8 cellular contexts compared by ENCODE assay signal in the genomic region with DNA sequence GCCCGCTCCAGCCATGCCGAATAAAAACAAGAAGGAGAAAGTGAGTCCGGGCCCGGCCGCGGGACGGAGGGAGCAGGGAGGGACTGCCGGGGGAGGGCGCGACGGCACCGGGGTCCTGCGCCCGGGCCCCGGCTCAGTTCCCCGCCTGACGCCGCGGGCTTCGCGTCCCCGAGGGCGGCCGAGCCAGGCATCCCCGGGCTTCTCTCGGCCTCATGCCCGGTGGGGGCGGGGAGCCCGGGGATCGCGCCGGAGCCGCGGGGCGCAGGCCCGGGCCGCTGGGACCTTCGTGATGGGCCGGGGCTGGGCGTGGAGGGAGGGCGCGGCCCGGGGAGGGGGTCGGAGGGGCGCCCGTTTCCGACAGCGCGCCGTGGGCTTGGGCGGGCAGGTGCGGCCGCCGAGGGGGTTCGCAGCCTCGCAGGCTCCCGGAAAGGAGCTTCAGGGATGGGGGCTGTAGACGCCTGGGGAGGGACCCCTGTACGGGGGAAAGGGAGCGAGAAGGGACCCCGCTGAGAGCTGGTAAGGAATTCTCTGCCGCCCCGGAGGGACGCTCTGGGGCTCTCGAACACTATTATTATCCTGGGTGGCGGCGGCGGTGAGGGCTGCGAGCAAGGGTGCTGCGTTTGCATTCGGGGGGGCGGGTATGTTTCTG. TPM values are rescaled to one million over a fixed set of nuclear protein-coding genes. Genes with fewer than 3 reads are reported as not detected.
DNase-seq lines count a peak whose midpoint lies in the region; ATAC-seq, FAIRE-seq and TF ChIP-seq lines count a peak whose summit lies in the region.

No MANE protein-coding gene starts in this region.

- H3K9me3 ChIP-seq in SJCRH30 (replicated peaks): no peaks in the 10 kb centered on the region
- H3K9me3 ChIP-seq in astrocyte (ENCODE audit: insufficient read depth, low read depth, low read length): no peaks in the 10 kb centered on the region
- no peaks in the 10 kb centered on the region for H3K9me3 ChIP-seq in spleen

- peak overlapping the region; percentile 61 for H2AFZ ChIP-seq in astrocyte (ENCODE audit: low read depth, low read length)

- H3K27me3 ChIP-seq in SJCRH30 (no peaks in the 10 kb centered on the region), astrocyte (ENCODE audit: insufficient read depth, low read length) (peaks cover 3% of the 10 kb centered on the region), spleen (replicated peaks in 1 of 7) (no peaks in the 10 kb centered on the region)

- peak; percentile 23 for ATAC-seq in HG02884 (IDR thresholded peaks at IDR 0.05; ENCODE audit: unreplicated experiment)

- H4K20me1 ChIP-seq in astrocyte (ENCODE audit: insufficient read depth, low read length): peaks cover 9% of the 10 kb centered on the region

- H3K36me3 ChIP-seq in SJCRH30 (no peaks in the 10 kb centered on the region), astrocyte (ENCODE audit: insufficient read depth, low read length) (peaks cover 4% of the 10 kb centered on the region), spleen (peaks cover 0 to 35% (median 12%) of the 10 kb centered on the region in 6 donors)

- peaks cover 9% of the 10 kb centered on the region for H3K27me3 Mint-ChIP-seq in astrocyte (ENCODE audit: low read depth, unreplicated experiment)

- H3K27ac ChIP-seq in SJCRH30 (no peak overlapping the region), astrocyte (ENCODE audit: low read depth, low read length) (no peak overlapping the region), spleen (peak overlapping the region; percentile 32 to 99 (median 85))

- FAIRE-seq in astrocyte (lab: Jason Lieb, UNC): no peak

- H3K36me3 Mint-ChIP-seq in astrocyte (ENCODE audit: low read depth, unreplicated experiment): peaks cover 9% of the 10 kb centered on the region

- no peak for TF ChIP-seq POLR2A in spleen (IDR thresholded peaks at IDR 0.05)

- peak overlapping the region; percentile 83 for H3K27ac Mint-ChIP-seq in astrocyte (ENCODE audit: unreplicated experiment)

- H3K4me1 ChIP-seq in SJCRH30 (peaks cover 5% of the 10 kb centered on the region), astrocyte (ENCODE audit: insufficient read depth, low read length) (no peaks in the 10 kb centered on the region), spleen (peaks cover 9 to 40% (median 32%) of the 10 kb centered on the region in 6 donors)

- no peaks in the 10 kb centered on the region for H3K4me1 Mint-ChIP-seq in astrocyte (ENCODE audit: low read depth, unreplicated experiment)

- H3K4me3 ChIP-seq in SJCRH30 (peak overlapping the region; percentile 88), astrocyte (ENCODE audit: insufficient read depth, low read depth, low read length) (peak overlapping the region; percentile 70), spleen (peak overlapping the region; percentile 60 to 99 (median 74))

- 0 to 2% (median 1%) methylated on average over 31 to 72 of the region's 72 CpGs for WGBS in spleen, 5 donors

- no peak for TF ChIP-seq CTCF in astrocyte (IDR thresholded peaks at IDR 0.05; ENCODE audit: insufficient read depth, low read depth, low read length)
- TF ChIP-seq CTCF in spleen (IDR thresholded peaks at IDR 0.05 in 8 of 11, conservative IDR thresholded peaks at IDR 0.05 in 3 of 11): no peak

- H3K4me2 ChIP-seq in astrocyte (ENCODE audit: low read length): peak overlapping the region; percentile 96

- H3K9me3 Mint-ChIP-seq in astrocyte (ENCODE audit: unreplicated experiment): no peaks in the 10 kb centered on the region

- intact Hi-C loops in spleen (cut with DNase I; ENCODE audit: low total_unique reads): no loop called here

- peak overlapping the region; percentile 78 for H3K9ac ChIP-seq in astrocyte (ENCODE audit: low read length)

- DNase-seq in NCI-H1694 treated with DMSO at 0.1 percent for 48 hours (lab: John Stamatoyannopoulos, UW) (peak; percentile 9), NCI-H1694 (lab: John Stamatoyannopoulos, UW) (no peak), SJCRH30 (peak in 1 of 2 experiments; percentile 32), astrocyte (ENCODE audit: low read depth) (no peak), iPS-NIHi11 (ENCODE audit: low spot score) (peak; percentile 84), spleen (peak; percentile 90), NCI-H446 treated with DMSO at 0.1 percent for 48 hours (lab: John Stamatoyannopoulos, UW) (no peak)

- peak overlapping the region; percentile 95 for H3K4me3 Mint-ChIP-seq in astrocyte (ENCODE audit: unreplicated experiment)

- H3K79me2 ChIP-seq in astrocyte (ENCODE audit: insufficient read depth, low read length): no peaks in the 10 kb centered on the region

RNA-seq across cellular contexts. Expression of a gene that starts 0.5 kb away (rescaled TPM):
- total RNA-seq in SJCRH30 (2014; rRNA removed; shearing (Covaris generic)): 138 and 161 TPM in 2 replicates
- total RNA-seq in astrocyte: 98.7 and 102 TPM in 2 replicates
- 100 to 1,000 TPM; 193 to 322 (median 219) TPM for total RNA-seq in spleen
- polyA plus RNA-seq in spleen: 10 to 100 TPM; 80.8 to 95.3 (median 84.4) TPM

Comparison
In these comparisons a context has a peak if more than half of its experiments do, and no peak if none do; other contexts are left out.
1. DNase-seq: peak in NCI-H1694 treated with DMSO at 0.1 percent for 48 hours (single experiment), iPS-NIHi11 (single experiment) and spleen (single experiment); none in NCI-H1694 (single experiment), astrocyte (single experiment) and NCI-H446 treated with DMSO at 0.1 percent for 48 hours (single experiment).
2. H3K27ac ChIP-seq: peak in spleen (8 of 8); none in SJCRH30 (single experiment) and astrocyte (single experiment).
3. Peak in every context shown above with its lines, with median percentiles within 50 percentile points of each other: H3K4me3 ChIP-seq.